Comparison of ENCODE assay signal across 31 cellular contexts in genomic region chr1:207627496-207627895, GRCh38. TPM values are rescaled to one million over a fixed set of nuclear protein-coding genes. Genes with fewer than 3 reads are reported as not detected.
"Had no signal": no experiment of that assay in that cellular context is flagged by ENCODE, and none has a peak within 500 bp of the region (broad histone marks: within the 10 kb centered on the region; RNA-seq: fewer than 3 reads in every experiment).

No MANE protein-coding gene starts in this region.

- DNase-seq: stimulated activated CD4-positive, alpha-beta T cell treated with anti-CD3 and anti-CD28 coated beads, Interleukin-2, amount 100 ng/mL, for 48 hours; stimulated activated CD4-positive, alpha-beta T cell treated with anti-CD3 and anti-CD28 coated beads, Interleukin-4, amount 100 ng/mL, for 1 hour; stimulated activated CD4-positive, alpha-beta T cell treated with anti-CD3 and anti-CD28 coated beads, Interleukin-4, amount 100 ng/mL, for 24 hours; stimulated activated CD4-positive, alpha-beta T cell treated with anti-CD3 and anti-CD28 coated beads, Interleukin-4, amount 100 ng/mL, for 4 hours; stimulated activated CD8-positive, alpha-beta memory T cell treated with anti-CD3 and anti-CD28 coated beads, Interleukin-4, amount 100 ng/mL, for 48 hours; stimulated activated naive B cell treated with anti-CD40 and anti-IgM and Interleukin-4, amounts not matched to agents 10 μg/mL and 1 μg/mL and 100 μg/mL, for 72 hours; stimulated activated naive CD4-positive, alpha-beta T cell; stimulated activated naive CD4-positive, alpha-beta T cell treated with Interleukin-2 at 50 U/mL for 16 hours; stimulated activated naive CD8-positive, alpha-beta T cell treated with anti-CD3 and anti-CD28 coated beads, Interleukin-15, amount 100 ng/mL, for 72 hours; stimulated activated naive CD8-positive, alpha-beta T cell treated with anti-CD3 and anti-CD28 coated beads, Interleukin-15, Interleukin-2, amounts not matched to agents 100 U/mL and 50 U/mL, for 24 hours; stomach; testis; thyroid gland; tibial artery; transverse colon; trophoblast cell; upper lobe of left lung; upper lobe of right lung; uterus had no signal

- ATAC-seq: stimulated activated effector memory CD8-positive, alpha-beta T cell treated with anti-CD3 and anti-CD28 coated beads, Interleukin-12 subunit alpha, Interleukin-12 subunit beta, amount 100 ng/mL, for 72 hours; stimulated activated memory B cell treated with anti-CD40 and anti-IgM and Interleukin-4, amounts not matched to agents 10 μg/mL and 1 μg/mL and 100 μg/mL, for 72 hours; stimulated activated naive B cell treated with anti-CD40 and anti-IgM and Interleukin-4, amounts not matched to agents 10 μg/mL and 1 μg/mL and 100 μg/mL, for 72 hours; stimulated activated naive CD8-positive, alpha-beta T cell treated with anti-CD3 and anti-CD28 coated beads, Interleukin-15, amount 100 ng/mL, for 72 hours; stimulated activated naive CD8-positive, alpha-beta T cell treated with anti-CD3 and anti-CD28 coated beads, Interleukin-15, Interleukin-2, amounts not matched to agents 100 U/mL and 50 U/mL, for 24 hours; upper lobe of right lung had no signal

- H3K27ac ChIP-seq: stomach, suprapubic skin, testis, thoracic aorta, thyroid gland, tibial artery, tibial nerve, transverse colon, upper lobe of left lung, upper lobe of right lung, uterus, vagina had no signal

- H3K9me3 ChIP-seq: stomach, suprapubic skin, testis, thoracic aorta, thyroid gland, tibial artery, tibial nerve, transverse colon, upper lobe of left lung, upper lobe of right lung, uterus, vagina had no signal

- H3K4me3 ChIP-seq: stomach, suprapubic skin, testis, thoracic aorta, thyroid gland, tibial artery, tibial nerve, transverse colon, upper lobe of left lung, upper lobe of right lung, uterus, vagina had no signal

- H3K4me3 Mint-ChIP-seq: stimulated activated effector memory CD8-positive, alpha-beta T cell treated with anti-CD3 and anti-CD28 coated beads, Interleukin-12 subunit alpha, Interleukin-12 subunit beta, amount 100 ng/mL, for 72 hours; stimulated activated memory B cell treated with anti-CD40 and anti-IgM and Interleukin-4, amounts not matched to agents 10 μg/mL and 1 μg/mL and 100 μg/mL, for 72 hours; stimulated activated naive B cell treated with anti-CD40 and anti-IgM and Interleukin-4, amounts not matched to agents 10 μg/mL and 1 μg/mL and 100 μg/mL, for 72 hours; stimulated activated naive CD8-positive, alpha-beta T cell treated with anti-CD3 and anti-CD28 coated beads, Interleukin-15, amount 100 ng/mL, for 72 hours; stimulated activated naive CD8-positive, alpha-beta T cell treated with anti-CD3 and anti-CD28 coated beads, Interleukin-15, Interleukin-2, amounts not matched to agents 100 ng/mL and 50 ng/mL, for 24 hours; type B pancreatic cell had no signal

- H3K27me3 Mint-ChIP-seq: stimulated activated memory B cell treated with anti-CD40 and anti-IgM and Interleukin-4, amounts not matched to agents 10 μg/mL and 1 μg/mL and 100 μg/mL, for 72 hours; stimulated activated naive B cell treated with anti-CD40 and anti-IgM and Interleukin-4, amounts not matched to agents 10 μg/mL and 1 μg/mL and 100 μg/mL, for 72 hours; stimulated activated naive CD8-positive, alpha-beta T cell treated with anti-CD3 and anti-CD28 coated beads, Interleukin-15, amount 100 ng/mL, for 72 hours; stimulated activated naive CD8-positive, alpha-beta T cell treated with anti-CD3 and anti-CD28 coated beads, Interleukin-15, Interleukin-2, amounts not matched to agents 100 ng/mL and 50 ng/mL, for 24 hours; type B pancreatic cell had no signal

- H3K27ac Mint-ChIP-seq: stimulated activated effector memory CD8-positive, alpha-beta T cell treated with anti-CD3 and anti-CD28 coated beads, Interleukin-12 subunit alpha, Interleukin-12 subunit beta, amount 100 ng/mL, for 72 hours; stimulated activated memory B cell treated with anti-CD40 and anti-IgM and Interleukin-4, amounts not matched to agents 10 μg/mL and 1 μg/mL and 100 μg/mL, for 72 hours; stimulated activated naive B cell treated with anti-CD40 and anti-IgM and Interleukin-4, amounts not matched to agents 10 μg/mL and 1 μg/mL and 100 μg/mL, for 72 hours; stimulated activated naive CD8-positive, alpha-beta T cell treated with anti-CD3 and anti-CD28 coated beads, Interleukin-15, amount 100 ng/mL, for 72 hours; stimulated activated naive CD8-positive, alpha-beta T cell treated with anti-CD3 and anti-CD28 coated beads, Interleukin-15, Interleukin-2, amounts not matched to agents 100 ng/mL and 50 ng/mL, for 24 hours; type B pancreatic cell had no signal

- H3K9me3 Mint-ChIP-seq: stimulated activated effector memory CD8-positive, alpha-beta T cell treated with anti-CD3 and anti-CD28 coated beads, Interleukin-12 subunit alpha, Interleukin-12 subunit beta, amount 100 ng/mL, for 72 hours; stimulated activated memory B cell treated with anti-CD40 and anti-IgM and Interleukin-4, amounts not matched to agents 10 μg/mL and 1 μg/mL and 100 μg/mL, for 72 hours; stimulated activated naive B cell treated with anti-CD40 and anti-IgM and Interleukin-4, amounts not matched to agents 10 μg/mL and 1 μg/mL and 100 μg/mL, for 72 hours; stimulated activated naive CD8-positive, alpha-beta T cell treated with anti-CD3 and anti-CD28 coated beads, Interleukin-15, amount 100 ng/mL, for 72 hours; stimulated activated naive CD8-positive, alpha-beta T cell treated with anti-CD3 and anti-CD28 coated beads, Interleukin-15, Interleukin-2, amounts not matched to agents 100 ng/mL and 50 ng/mL, for 24 hours had no signal

- H3K36me3 ChIP-seq: stomach, suprapubic skin, thoracic aorta, thyroid gland, tibial artery, tibial nerve, transverse colon, upper lobe of left lung, upper lobe of right lung, uterus, vagina had no signal

- FAIRE-seq: urothelium cell line had no signal

- H3K4me1 Mint-ChIP-seq: stimulated activated effector memory CD8-positive, alpha-beta T cell treated with anti-CD3 and anti-CD28 coated beads, Interleukin-12 subunit alpha, Interleukin-12 subunit beta, amount 100 ng/mL, for 72 hours; stimulated activated memory B cell treated with anti-CD40 and anti-IgM and Interleukin-4, amounts not matched to agents 10 μg/mL and 1 μg/mL and 100 μg/mL, for 72 hours; stimulated activated naive B cell treated with anti-CD40 and anti-IgM and Interleukin-4, amounts not matched to agents 10 μg/mL and 1 μg/mL and 100 μg/mL, for 72 hours; stimulated activated naive CD8-positive, alpha-beta T cell treated with anti-CD3 and anti-CD28 coated beads, Interleukin-15, amount 100 ng/mL, for 72 hours had no signal

- H3K27me3 ChIP-seq: stomach, suprapubic skin, testis, thyroid gland, tibial artery, tibial nerve, transverse colon, upper lobe of left lung, uterus, vagina had no signal

- H3K4me1 ChIP-seq: stomach, suprapubic skin, testis, thyroid gland, tibial artery, tibial nerve, transverse colon, upper lobe of left lung, upper lobe of right lung, uterus, vagina had no signal

- H3K36me3 Mint-ChIP-seq: stimulated activated effector memory CD8-positive, alpha-beta T cell treated with anti-CD3 and anti-CD28 coated beads, Interleukin-12 subunit alpha, Interleukin-12 subunit beta, amount 100 ng/mL, for 72 hours; type B pancreatic cell had no signal

RNA-seq across cellular contexts. Expression of gene CR1L, which starts 17.4 kb away (rescaled TPM):
- total RNA-seq: suprapubic skin, temporal lobe, testis, thoracic aorta, transverse colon, upper lobe of right lung, ureter, vagina had no signal
- polyA plus RNA-seq: stomach, urinary bladder had no signal
